2 cellular contexts compared by ENCODE assay signal in the genomic region with DNA sequence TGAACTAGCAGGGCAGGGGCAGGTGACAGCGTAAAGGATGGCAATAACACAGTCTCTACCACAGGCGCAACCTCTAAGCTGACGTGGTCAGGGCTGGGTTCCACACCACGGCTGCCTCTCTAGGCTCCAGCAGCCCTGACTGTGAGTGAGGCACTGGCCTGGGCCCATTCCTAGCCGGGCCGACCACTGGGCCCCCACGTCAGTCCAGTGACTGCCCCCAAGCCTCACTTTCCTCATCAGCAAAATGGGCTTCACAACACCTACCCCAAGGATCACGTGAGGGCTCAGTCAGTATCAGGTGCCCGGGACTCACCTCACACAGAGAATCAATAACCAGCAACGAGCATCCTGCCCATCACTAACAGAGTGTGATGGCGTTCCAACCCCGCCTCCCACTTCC.
TF ChIP-seq lines count a peak whose summit lies in the region.

No MANE protein-coding gene starts in this region.

TF ChIP-seq in K562, 482 proteins besides CTCF, POLR2A, EP300 and RAD21:
- TF ChIP-seq BHLHE40 (IDR thresholded peaks at IDR 0.05; ENCODE audit: low read length): 0 out of 2 replicates have a peak, but pooled peaks have one; percentile 4
- no peak for TF ChIP-seq RBM34 (IDR thresholded peaks at IDR 0.05; ENCODE audit: borderline replicate concordance, insufficient read depth, low read length)

TF ChIP-seq in HepG2, 621 proteins besides CTCF, POLR2A, EP300 and RAD21:
- TF ChIP-seq ZNF629 (CRISPR knock-in tag; conservative IDR thresholded peaks at IDR 0.05) (peak; percentile 62), MTF2 (CRISPR knock-in tag; IDR thresholded peaks at IDR 0.05; ENCODE audit: borderline replicate concordance) (no peak)
TF ChIP-seq in HepG2: peak in this region for 1.
